In the genomic region with DNA sequence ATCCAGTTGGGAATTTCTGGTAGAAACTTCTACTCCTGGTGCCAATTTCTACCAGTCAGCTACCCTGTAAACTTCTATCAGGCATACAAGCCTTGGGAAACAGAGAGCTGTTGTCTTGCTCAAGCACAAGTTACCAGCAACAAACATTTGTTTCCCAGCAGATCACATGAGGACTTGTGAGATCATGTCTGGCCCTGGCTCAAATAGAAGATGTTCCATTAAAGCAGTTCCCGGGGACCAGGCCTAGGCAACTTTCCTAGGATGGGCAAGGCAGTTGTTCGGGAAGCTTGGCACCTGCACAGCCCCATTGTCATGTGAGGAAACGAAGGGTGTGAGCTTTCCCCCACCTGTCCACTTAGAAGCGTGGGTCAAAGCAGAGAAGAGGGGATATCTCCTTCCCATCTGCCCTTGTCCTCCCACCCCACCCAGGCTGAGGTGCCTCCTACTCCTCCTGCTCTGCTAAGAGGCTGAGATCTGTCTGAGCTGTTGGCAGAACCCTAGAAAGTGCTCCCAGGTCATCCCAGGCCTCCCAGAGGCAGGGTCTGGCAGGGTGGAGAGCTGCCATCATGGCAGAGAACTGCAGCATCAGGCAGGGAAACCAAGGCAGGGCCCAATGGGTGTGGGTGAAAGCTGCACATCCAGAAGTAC, we compare ENCODE assay signal across 8 cellular contexts. TPM values are rescaled to one million over a fixed set of nuclear protein-coding genes. Genes with fewer than 3 reads are reported as not detected.
DNase-seq lines count a peak whose midpoint lies in the region; ATAC-seq and TF ChIP-seq lines count a peak whose summit lies in the region.

No MANE protein-coding gene starts in this region.

- H3K27ac ChIP-seq in heart right ventricle (peak overlapping the region; percentile 83 to 94 (median 89)), sigmoid colon (peak overlapping the region; percentile 82 to 93 (median 90))

- TF ChIP-seq CTCF in heart right ventricle (IDR thresholded peaks at IDR 0.05) = no peak
- TF ChIP-seq CTCF in sigmoid colon (IDR thresholded peaks at IDR 0.05) = no peak
- no peak for TF ChIP-seq CTCF in GM13976 (IDR thresholded peaks at IDR 0.05; ENCODE audit: borderline replicate concordance, control extremely low read depth, extremely low read depth, insufficient read depth, missing control alignments)

- H3K27me3 ChIP-seq in heart right ventricle (no peaks in the 10 kb centered on the region), sigmoid colon (no peaks in the 10 kb centered on the region)

- peak in 2 of 4 donors; percentile 54 to 67 for TF ChIP-seq EP300 in sigmoid colon (IDR thresholded peaks at IDR 0.05)

- no peak for TF ChIP-seq POLR2A in sigmoid colon (IDR thresholded peaks at IDR 0.05)

- in situ Hi-C loops in G401 (cut with HindIII; ENCODE audit: low sequenced_read_pairs) (no loop called here), GM13976 (cut with MboI; ENCODE audit: low sequenced_read_pairs, unreplicated experiment) (no loop called here)

- intact Hi-C loops in heart right ventricle (cut with DNase I) = no loop called here
- intact Hi-C loops in sigmoid colon (cut with DNase I) = loop anchor here (1.0 to 5.0 kb wide), 2 partner anchors 79 to 220 kb away; a partner anchor contains a TSS

- H3K9me3 ChIP-seq in heart right ventricle = no peaks in the 10 kb centered on the region
- no peaks in the 10 kb centered on the region for H3K9me3 ChIP-seq in sigmoid colon

- no peaks in the 10 kb centered on the region for H3K36me3 ChIP-seq in heart right ventricle
- H3K36me3 ChIP-seq in sigmoid colon = no peaks in the 10 kb centered on the region

- DNase-seq in G401 (ENCODE audit: low spot score) (peak; percentile 54), amniotic epithelial cell (ENCODE audit: low read depth) (peak; percentile 91), heart right ventricle (peak in 1 of 2 donors; percentile 80), sigmoid colon (peak; percentile 90), GDM1 (lab: John Stamatoyannopoulos, UW) (no peak), GM13976 (ENCODE audit: low spot score) (no peak)

- H3K4me1 ChIP-seq in heart right ventricle (peaks cover 11 to 54% (median 28%) of the 10 kb centered on the region in 9 donors), sigmoid colon (peaks cover 0 to 44% (median 35%) of the 10 kb centered on the region in 4 donors)

- peak; percentile 73 to 90 (median 81) for ATAC-seq in heart right ventricle
- no peak for ATAC-seq in GM19023 (IDR thresholded peaks at IDR 0.05; ENCODE audit: unreplicated experiment)
- ATAC-seq in HG02938 (IDR thresholded peaks at IDR 0.05; ENCODE audit: unreplicated experiment) = no peak

- H3K4me3 ChIP-seq in heart right ventricle = no peak overlapping the region
- H3K4me3 ChIP-seq in sigmoid colon = no peak overlapping the region

- WGBS in heart right ventricle, 2 donors = 23 to 26% methylated on average over 4 of the region's 4 CpGs
- 22 to 56% methylated on average over 4 of the region's 4 CpGs for whole genome bisulfite sequencing in sigmoid colon, 2 donors

RNA-seq across cellular contexts. Expression of a gene that starts 11.2 kb away (rescaled TPM):
- not detected in 2 replicates for total RNA-seq in G401 (2014; rRNA removed; shearing (Covaris generic))
- total RNA-seq in heart right ventricle (under 1 TPM in 1 of 10 donors, not detected in 9; 0.21 TPM), sigmoid colon (not detected)
- polyA plus RNA-seq in heart right ventricle (not detected), sigmoid colon (under 1 TPM; 0.35 to 0.60 (median 0.46) TPM)

RNA-seq across cellular contexts. Expression of a gene that starts 20.5 kb away (rescaled TPM):
- total RNA-seq in G401 (2014; rRNA removed; shearing (Covaris generic)) = not detected in 2 replicates
- total RNA-seq in heart right ventricle = 1 to 10 TPM in 1 of 10 donors, under 1 TPM in 2, not detected in 7; 0.41 to 1.5 (median 0.48) TPM
- under 1 TPM in 1 of 2 donors, not detected in 1; 0.12 TPM for polyA plus RNA-seq in heart right ventricle
- total RNA-seq in sigmoid colon = 1 to 10 TPM in 1 of 4 donors, under 1 TPM in 3; 0.16 to 1.1 (median 0.56) TPM
- polyA plus RNA-seq in sigmoid colon = 1 to 10 TPM; 1.7 to 6.0 (median 3.0) TPM

Comparison
In these comparisons a context has a peak if more than half of its experiments do, and no peak if none do; other contexts are left out.
1. DNase-seq: peak in G401 (single experiment), amniotic epithelial cell (single experiment) and sigmoid colon (single experiment); none in GDM1 (single experiment) and GM13976 (single experiment).
2. ATAC-seq: peak in heart right ventricle (8 of 8); none in GM19023 (single experiment) and HG02938 (single experiment).